15 cellular contexts compared by ENCODE assay signal in genomic region chr4:182126567-182126966, GRCh38.
"Had no signal": no experiment of that assay in that cellular context is flagged by ENCODE, and none has a peak within 500 bp of the region (broad histone marks: within the 10 kb centered on the region; RNA-seq: fewer than 3 reads in every experiment).

No MANE protein-coding gene starts in this region.

- H3K27me3 ChIP-seq: body of pancreas, pancreas had no signal

- H3K4me1 Mint-ChIP-seq: activated naive CD4-positive, alpha-beta T cell treated with anti-CD3 and anti-CD28 coated beads, Interleukin-2, amount 10 ng/mL, durations not matched to agents 7 days and 5 days; stimulated activated naive CD8-positive, alpha-beta T cell treated with anti-CD3 and anti-CD28 coated beads, Interleukin-15, amount 100 ng/mL, for 72 hours had no signal

- H3K27ac Mint-ChIP-seq: activated naive CD4-positive, alpha-beta T cell treated with anti-CD3 and anti-CD28 coated beads, Interleukin-2, amount 10 ng/mL, durations not matched to agents 7 days and 5 days; activated T-helper 2 cell treated with anti-CD3 and anti-CD28 coated beads, Interferon-gamma antibody, Interleukin-2, Interleukin-4, amounts not matched to agents 10 μg/mL and 5 μg/mL and 100 μg/mL, durations not matched to agents 14 hours and 24 hours and 36 hours; effector memory CD8-positive, alpha-beta T cell; stimulated activated naive CD8-positive, alpha-beta T cell treated with anti-CD3 and anti-CD28 coated beads, Interleukin-15, amount 100 ng/mL, for 72 hours had no signal

- H3K27me3 Mint-ChIP-seq: activated naive CD4-positive, alpha-beta T cell treated with anti-CD3 and anti-CD28 coated beads, Interleukin-2, amount 10 ng/mL, durations not matched to agents 7 days and 5 days; effector memory CD8-positive, alpha-beta T cell; stimulated activated naive CD8-positive, alpha-beta T cell treated with anti-CD3 and anti-CD28 coated beads, Interleukin-15, amount 100 ng/mL, for 72 hours had no signal

- H3K27ac ChIP-seq: body of pancreas, heart right ventricle, left ventricle myocardium inferior, pancreas, thoracic aorta had no signal

- H3K36me3 Mint-ChIP-seq: activated naive CD4-positive, alpha-beta T cell treated with anti-CD3 and anti-CD28 coated beads, Interleukin-2, amount 10 ng/mL, durations not matched to agents 7 days and 5 days had no signal

- H3K9me3 ChIP-seq: pancreas had no signal

- DNase-seq: activated CD4-positive, alpha-beta T cell treated with anti-CD3 and anti-CD28 coated beads, Interleukin-2, amount 50 U/mL, for 1 hour; activated naive CD4-positive, alpha-beta T cell treated with anti-CD3 and anti-CD28 coated beads, Interleukin-2, amount 10 ng/mL, durations not matched to agents 7 days and 5 days; activated T-cell treated with anti-CD3 and anti-CD28 coated beads for 4 hours; body of pancreas; effector memory CD8-positive, alpha-beta T cell; heart right ventricle; kidney; left ventricle myocardium inferior; pancreas; stimulated activated CD4-positive, alpha-beta T cell treated with anti-CD3 and anti-CD28 coated beads, Interleukin-4, amount 100 ng/mL, for 4 hours; stimulated activated naive CD8-positive, alpha-beta T cell treated with anti-CD3 and anti-CD28 coated beads, Interleukin-15, amount 100 ng/mL, for 72 hours; T-helper 2 cell had no signal

- H3K4me1 ChIP-seq: body of pancreas, heart right ventricle, left ventricle myocardium inferior, pancreas had no signal

- H3K36me3 ChIP-seq: heart right ventricle, left ventricle myocardium inferior, pancreas, thoracic aorta had no signal

- ATAC-seq: body of pancreas; effector memory CD8-positive, alpha-beta T cell; heart right ventricle; pancreas; stimulated activated naive CD8-positive, alpha-beta T cell treated with anti-CD3 and anti-CD28 coated beads, Interleukin-15, amount 100 ng/mL, for 72 hours had no signal

- H3K4me3 Mint-ChIP-seq: activated naive CD4-positive, alpha-beta T cell treated with anti-CD3 and anti-CD28 coated beads, Interleukin-2, amount 10 ng/mL, durations not matched to agents 7 days and 5 days; effector memory CD8-positive, alpha-beta T cell; neural crest cell; stimulated activated naive CD8-positive, alpha-beta T cell treated with anti-CD3 and anti-CD28 coated beads, Interleukin-15, amount 100 ng/mL, for 72 hours had no signal

- H3K4me3 ChIP-seq: body of pancreas, heart right ventricle, left ventricle myocardium inferior, pancreas, thoracic aorta had no signal
